Comparison of ENCODE assay signal across 10 cellular contexts in genomic region chr13:40980466-40980865, GRCh38. TPM values are rescaled to one million over a fixed set of nuclear protein-coding genes. Genes with fewer than 3 reads are reported as not detected.
DNase-seq lines count a peak whose midpoint lies in the region; ATAC-seq and TF ChIP-seq lines count a peak whose summit lies in the region.
"Had no signal": no experiment of that assay in that cellular context is flagged by ENCODE, and none has a peak within 500 bp of the region (broad histone marks: within the 10 kb centered on the region; RNA-seq: fewer than 3 reads in every experiment).

No MANE protein-coding gene starts in this region.

- DNase-seq in breast epithelium (ENCODE audit: low spot score in 2 of 2): no peak
- no peak for DNase-seq in mammary epithelial cell
- no peak for DNase-seq in activated B cell treated with CpG ODN at 0.5 μM for 24 hours
- no peak for DNase-seq in immature natural killer cell
- DNase-seq in transverse colon: no peak
- no peak for DNase-seq in COLO668 (lab: John Stamatoyannopoulos, UW; ENCODE audit: unreplicated experiment)
- DNase-seq: NCI-H1930, RPMI8226 had no signal

- H3K4me1 ChIP-seq in breast epithelium: peaks cover 0 to 9% of the 10 kb centered on the region in 2 donors
- peaks cover 22% of the 10 kb centered on the region for H3K4me1 ChIP-seq in mammary epithelial cell (ENCODE audit: insufficient read depth, low read length)
- peaks cover 11 to 74% (median 41%) of the 10 kb centered on the region in 4 donors for H3K4me1 ChIP-seq in transverse colon

- intact Hi-C loops in breast epithelium (cut with DNase I; ENCODE audit: low total_unique reads) (no loop called here), mammary epithelial cell (cut with micrococcal nuclease) (no loop called here), activated B cell treated with CpG ODN at 0.5 μM for 24 hours (cut with micrococcal nuclease) (loop anchor here (5.0 to 10.0 kb wide), 2 partner anchors 316 to 332 kb away; partner anchors contain the start of genes FOXO1 and NAA16), transverse colon (cut with DNase I; ENCODE audit: low total_unique reads) (no loop called here)

- CTCF ChIA-PET in mammary epithelial cell (lab: Charles Lee; ENCODE audit: low non-redundant PET) (no interaction called here), activated B cell treated with CpG ODN at 0.5 μM for 24 hours (lab: Charles Lee) (interaction anchor here (1.6 to 1.7 kb wide), 2 partner anchors 12 to 75 kb away, joined by 3 to 4 read pairs; no protein-coding TSS in a partner anchor)

- in situ Hi-C loops in mammary epithelial cell (cut with MboI; ENCODE audit: low sequenced_read_pairs in 2 of 2): no loop called here
- in situ Hi-C loops in transverse colon (cut with MboI; ENCODE audit: low pct_ligation_motif_present in 1 of 4, low pct_unique_long_range_greater_than_20kb in 1 of 4, low sequenced_read_pairs in 3 of 4): loop anchor here in 1 of 4 donors (25.0 kb wide), 1 partner anchor 193 kb away; the partner anchor contains the start of gene SLC25A15

- POLR2A ChIA-PET in activated B cell treated with CpG ODN at 0.5 μM for 24 hours (lab: Charles Lee): interaction anchor here (1.3 to 2.0 kb wide), 3 partner anchors 31 to 79 kb away, joined by 5 to 9 read pairs (median 6); no protein-coding TSS in a partner anchor

- no peak overlapping the region for H3K9ac ChIP-seq in mammary epithelial cell (ENCODE audit: insufficient read depth, low read length)

- no peaks in the 10 kb centered on the region for H3K27me3 Mint-ChIP-seq in activated B cell treated with CpG ODN at 0.5 μM for 24 hours
- H3K27me3 Mint-ChIP-seq in immature natural killer cell (ENCODE audit: low read depth in 3 of 3): peaks cover 2 to 8% (median 4%) of the 10 kb centered on the region in 3 donors

- H3K4me3 Mint-ChIP-seq in activated B cell treated with CpG ODN at 0.5 μM for 24 hours: peak overlapping the region; percentile 87
- H3K4me3 Mint-ChIP-seq in immature natural killer cell: peak overlapping the region; percentile 88 to 93 (median 90)

- H2AFZ ChIP-seq in mammary epithelial cell (ENCODE audit: low read depth, low read length): no peak overlapping the region

- TF ChIP-seq CTCF in breast epithelium (IDR thresholded peaks at IDR 0.05) (no peak), mammary epithelial cell (conservative IDR thresholded peaks at IDR 0.05 in 1 of 2, IDR thresholded peaks at IDR 0.05 in 1 of 2; ENCODE audit: extremely low read depth in 1 of 2, insufficient read depth in 1 of 2, low read depth in 1 of 2, low read length in 2 of 2) (no peak), activated B cell treated with CpG ODN at 0.5 μM for 24 hours (IDR thresholded peaks at IDR 0.05) (no peak), transverse colon (IDR thresholded peaks at IDR 0.05) (no peak)

- H3K27me3 ChIP-seq in breast epithelium (no peaks in the 10 kb centered on the region), mammary epithelial cell (ENCODE audit: insufficient read depth, low read length) (no peaks in the 10 kb centered on the region), transverse colon (no peaks in the 10 kb centered on the region)

- dilution Hi-C loops in mammary epithelial cell (cut with HindIII; ENCODE audit: low sequenced_read_pairs): no loop called here

- TF ChIP-seq POLR2A in breast epithelium (IDR thresholded peaks at IDR 0.05) (no peak), transverse colon (IDR thresholded peaks at IDR 0.05) (peak; percentile 16)

- no TSS peak for BruUV-seq in mammary epithelial cell (replicated peaks; lab: Mats Ljungman, UMichigan)

- H3K27ac ChIP-seq in breast epithelium: no peak overlapping the region
- H3K27ac ChIP-seq in mammary epithelial cell (ENCODE audit: insufficient read depth, low read depth, low read length): no peak overlapping the region
- H3K27ac ChIP-seq in transverse colon: peak overlapping the region; percentile 69 to 82 (median 75)

- peaks cover 86% of the 10 kb centered on the region for H3K4me1 Mint-ChIP-seq in activated B cell treated with CpG ODN at 0.5 μM for 24 hours
- H3K4me1 Mint-ChIP-seq in immature natural killer cell: peaks cover 86 to 100% of the 10 kb centered on the region in 2 donors

- ATAC-seq in activated B cell treated with CpG ODN at 0.5 μM for 24 hours (ENCODE audit: low read depth) (no peak), HG03025 (IDR thresholded peaks at IDR 0.05; ENCODE audit: low FRiP score, unreplicated experiment) (no peak), GM18517 (IDR thresholded peaks at IDR 0.05; ENCODE audit: unreplicated experiment) (no peak)

- H3K36me3 ChIP-seq in breast epithelium (no peaks in the 10 kb centered on the region), mammary epithelial cell (ENCODE audit: insufficient read depth, low read length) (peaks cover 6% of the 10 kb centered on the region), transverse colon (no peaks in the 10 kb centered on the region)

- peaks cover 52% of the 10 kb centered on the region for H3K36me3 Mint-ChIP-seq in activated B cell treated with CpG ODN at 0.5 μM for 24 hours (ENCODE audit: low read depth)
- H3K36me3 Mint-ChIP-seq in immature natural killer cell: peaks cover 0 to 5% (median 3%) of the 10 kb centered on the region in 3 donors

- peak overlapping the region; percentile 86 for H3K27ac Mint-ChIP-seq in activated B cell treated with CpG ODN at 0.5 μM for 24 hours
- H3K27ac Mint-ChIP-seq in immature natural killer cell: peak overlapping the region; percentile 91 to 99 (median 96)

- no peaks in the 10 kb centered on the region for H4K20me1 ChIP-seq in mammary epithelial cell (ENCODE audit: insufficient read depth, low read length)

- H3K9me3 ChIP-seq in breast epithelium: no peaks in the 10 kb centered on the region
- no peaks in the 10 kb centered on the region for H3K9me3 ChIP-seq in mammary epithelial cell (replicated peaks; ENCODE audit: insufficient read depth, low read length)
- no peaks in the 10 kb centered on the region for H3K9me3 ChIP-seq in transverse colon

- peak overlapping the region; percentile 20 to 47 (median 35) for H3K4me3 ChIP-seq in breast epithelium
- no peak overlapping the region for H3K4me3 ChIP-seq in mammary epithelial cell (replicated peaks in 1 of 3; ENCODE audit: insufficient read depth in 1 of 3, low read depth in 2 of 3, low read length in 3 of 3)
- peak overlapping the region in 2 of 4 donors; percentile 0 to 40 for H3K4me3 ChIP-seq in transverse colon

- peaks cover 92% of the 10 kb centered on the region for H3K79me2 ChIP-seq in mammary epithelial cell (ENCODE audit: insufficient read depth, low read length)

- no peak overlapping the region for H3K4me2 ChIP-seq in mammary epithelial cell (ENCODE audit: insufficient read depth, low read depth, low read length)

- H3K9me3 Mint-ChIP-seq in activated B cell treated with CpG ODN at 0.5 μM for 24 hours: no peaks in the 10 kb centered on the region
- H3K9me3 Mint-ChIP-seq in immature natural killer cell: no peaks in the 10 kb centered on the region

- no peak for TF ChIP-seq EP300 in transverse colon (IDR thresholded peaks at IDR 0.05; ENCODE audit: low read depth)

RNA-seq across cellular contexts. Expression of gene ELF1, which starts 38.6 kb away (rescaled TPM):
- total RNA-seq in breast epithelium (100 to 1,000 TPM; 101 to 138 (median 104) TPM), mammary epithelial cell (10 to 100 TPM; 48.0 to 66.3 TPM), activated B cell treated with CpG ODN at 0.5 μM for 24 hours (129 and 136 TPM in 2 replicates), transverse colon (100 to 1,000 TPM in 3 of 4 donors, 10 to 100 TPM in 1; 38.0 to 123 (median 105) TPM)
- polyA plus RNA-seq in mammary epithelial cell (32.6 TPM), immature natural killer cell (100 to 1,000 TPM in 1 of 3 donors, 10 to 100 TPM in 2; 76.8 to 128 (median 92.9) TPM)
- 51.3 TPM for polyA minus RNA-seq in mammary epithelial cell

Comparison
In these comparisons a context has a peak if more than half of its experiments do, and no peak if none do; other contexts are left out.
1. H3K4me3 ChIP-seq: peak in breast epithelium (3 of 3); none in mammary epithelial cell (0 of 3).
2. H3K27ac ChIP-seq: peak in transverse colon (4 of 4); none in breast epithelium (0 of 2) and mammary epithelial cell (single experiment).